In the genomic region with DNA sequence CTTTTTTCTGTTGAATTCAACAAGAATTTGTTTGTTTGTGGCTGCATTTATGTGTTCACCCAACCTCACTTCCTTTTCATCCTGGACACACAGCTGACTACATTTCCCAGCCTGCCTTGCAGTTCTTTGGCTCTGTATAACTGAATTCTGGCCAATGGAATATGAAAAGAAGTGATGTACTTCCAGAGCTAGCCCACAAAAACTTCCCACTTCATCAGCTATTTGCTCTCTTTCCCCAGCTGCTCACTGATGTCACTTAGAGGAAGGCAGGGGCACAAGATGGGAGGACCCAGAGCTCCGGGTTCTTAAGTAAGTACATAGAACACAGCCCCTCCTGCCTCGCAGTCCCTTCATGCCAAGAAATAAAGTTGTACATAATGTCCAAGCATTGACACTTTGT, we compare ENCODE assay signal across 8 cellular contexts.
DNase-seq lines count a peak whose midpoint lies in the region; ATAC-seq and TF ChIP-seq lines count a peak whose summit lies in the region.
"Had no signal": no experiment of that assay in that cellular context is flagged by ENCODE, and none has a peak within 500 bp of the region (broad histone marks: within the 10 kb centered on the region; RNA-seq: fewer than 3 reads in every experiment).

No MANE protein-coding gene starts in this region.

- peaks cover 3% of the 10 kb centered on the region for H3K9me3 Mint-ChIP-seq in chondrocyte (ENCODE audit: low read depth)
- H3K9me3 Mint-ChIP-seq: activated T-cell treated with anti-CD3 and anti-CD28 coated beads, Interleukin-2, amount 50 U/mL, for 4 hours had no signal

- H3K4me1 Mint-ChIP-seq in chondrocyte (ENCODE audit: low read depth) = peaks cover 22% of the 10 kb centered on the region

- H3K27me3 Mint-ChIP-seq in chondrocyte (ENCODE audit: low read depth) = no peaks in the 10 kb centered on the region

- no peaks in the 10 kb centered on the region for H3K36me3 Mint-ChIP-seq in chondrocyte (ENCODE audit: low read depth)

- H3K4me3 Mint-ChIP-seq in chondrocyte (ENCODE audit: unreplicated experiment) = peak overlapping the region; percentile 65
- H3K4me3 Mint-ChIP-seq: activated T-cell treated with anti-CD3 and anti-CD28 coated beads, Interleukin-2, amount 50 U/mL, for 4 hours had no signal

- peak overlapping the region; percentile 28 for H3K27ac Mint-ChIP-seq in chondrocyte (ENCODE audit: unreplicated experiment)

- TF ChIP-seq CTCF in chondrocyte (IDR thresholded peaks at IDR 0.05) = no peak

- DNase-seq in MV-4-11 (lab: John Stamatoyannopoulos, UW) = peak; percentile 28
- DNase-seq in chondrocyte (ENCODE audit: low spot score) = no peak
- DNase-seq in medulla oblongata (ENCODE audit: extremely low spot score) = peak; percentile 80
- DNase-seq in ureter (ENCODE audit: low spot score) = peak; percentile 55
- no peak for DNase-seq in activated gamma-delta T cell treated with Interleukin-2 at 50 U/mL for 16 hours
- DNase-seq in NCI-H128 (lab: John Stamatoyannopoulos, UW; ENCODE audit: unreplicated experiment) = no peak
- DNase-seq: activated T-cell treated with anti-CD3 and anti-CD28 coated beads, Interleukin-2, amount 50 U/mL, for 4 hours had no signal

- no peak for ATAC-seq in HG03135 (IDR thresholded peaks at IDR 0.05; ENCODE audit: unreplicated experiment)

Comparison
In these comparisons a context has a peak if more than half of its experiments do, and no peak if none do; other contexts are left out.
1. DNase-seq: peak in MV-4-11 (single experiment), medulla oblongata (single experiment) and ureter (single experiment); none in chondrocyte (single experiment), activated gamma-delta T cell treated with Interleukin-2 at 50 U/mL for 16 hours (single experiment) and NCI-H128 (single experiment).